Comparison of ENCODE assay signal across 22 cellular contexts in genomic region chr19:51187395-51188226, GRCh38. TPM values are rescaled to one million over a fixed set of nuclear protein-coding genes. Genes with fewer than 3 reads are reported as not detected.
DNase-seq lines count a peak whose midpoint lies in the region; ATAC-seq and TF ChIP-seq lines count a peak whose summit lies in the region.
"Had no signal": no experiment of that assay in that cellular context is flagged by ENCODE, and none has a peak within 500 bp of the region (broad histone marks: within the 10 kb centered on the region; RNA-seq: fewer than 3 reads in every experiment).

No MANE protein-coding gene starts in this region.

- H3K9me3 ChIP-seq in upper lobe of right lung, result no peaks in the 10 kb centered on the region
- H3K9me3 ChIP-seq: MG63 had no signal

- no peak for ATAC-seq in activated CD8-positive, alpha-beta memory T cell treated with anti-CD3 and anti-CD28 coated beads, Interleukin-2, amount 10 ng/mL, durations not matched to agents 7 days and 5 days
- ATAC-seq in upper lobe of right lung (no peak), HG02759 (IDR thresholded peaks at IDR 0.05; ENCODE audit: unreplicated experiment) (no peak)

- H3K9me3 Mint-ChIP-seq in activated CD8-positive, alpha-beta memory T cell treated with anti-CD3 and anti-CD28 coated beads, Interleukin-2, amount 10 ng/mL, durations not matched to agents 7 days and 5 days (ENCODE audit: low read depth), result no peaks in the 10 kb centered on the region
- H3K9me3 Mint-ChIP-seq in chondrocyte (ENCODE audit: low read depth), result no peaks in the 10 kb centered on the region

- H3K27me3 ChIP-seq in upper lobe of right lung, result peaks cover 15% of the 10 kb centered on the region

- CTCF ChIA-PET in activated CD8-positive, alpha-beta memory T cell treated with anti-CD3 and anti-CD28 coated beads, Interleukin-2, amount 10 ng/mL, durations not matched to agents 7 days and 5 days (lab: Charles Lee), result interaction anchor here (1.2 kb wide), 1 partner anchor 31 kb away, joined by 4 read pairs; no protein-coding TSS in a partner anchor

- H3K36me3 Mint-ChIP-seq in activated CD8-positive, alpha-beta memory T cell treated with anti-CD3 and anti-CD28 coated beads, Interleukin-2, amount 10 ng/mL, durations not matched to agents 7 days and 5 days, result no peaks in the 10 kb centered on the region
- H3K36me3 Mint-ChIP-seq in chondrocyte (ENCODE audit: low read depth), result no peaks in the 10 kb centered on the region

- no peaks in the 10 kb centered on the region for H3K4me1 ChIP-seq in upper lobe of right lung

- H3K4me3 ChIP-seq in upper lobe of right lung, result no peak overlapping the region
- H3K4me3 ChIP-seq: GM23248, MG63 had no signal

- H3K27ac ChIP-seq in upper lobe of right lung, result no peak overlapping the region
- H3K27ac ChIP-seq: GM23248 had no signal

- TF ChIP-seq CTCF in chondrocyte (IDR thresholded peaks at IDR 0.05) (no peak), upper lobe of right lung (IDR thresholded peaks at IDR 0.05) (no peak)

- peaks cover 28% of the 10 kb centered on the region for H3K27me3 Mint-ChIP-seq in activated CD8-positive, alpha-beta memory T cell treated with anti-CD3 and anti-CD28 coated beads, Interleukin-2, amount 10 ng/mL, durations not matched to agents 7 days and 5 days
- peaks cover 6% of the 10 kb centered on the region for H3K27me3 Mint-ChIP-seq in chondrocyte (ENCODE audit: low read depth)

- H3K36me3 ChIP-seq in upper lobe of right lung, result no peaks in the 10 kb centered on the region
- H3K36me3 ChIP-seq: MG63 had no signal

- peak; percentile 44 for DNase-seq in activated CD8-positive, alpha-beta memory T cell treated with anti-CD3 and anti-CD28 coated beads, Interleukin-2, amount 50 U/mL, for 48 hours
- DNase-seq in activated CD8-positive, alpha-beta memory T cell treated with anti-CD3 and anti-CD28 coated beads, Interleukin-2, amount 10 ng/mL, durations not matched to agents 7 days and 5 days, result no peak
- DNase-seq in chondrocyte (ENCODE audit: low spot score) (peak; percentile 69), posterior vena cava (ENCODE audit: low spot score) (peak; percentile 41), upper lobe of right lung (no peak), NCI-H2081 (lab: John Stamatoyannopoulos, UW) (no peak)
- DNase-seq: 8988T; GM23248; H9; KG1; MG63; NCI-H1105 treated with DMSO at 0.1 percent for 48 hours; NCI-H146; NCI-H1930; NCI-H446; NCI-H524 treated with DMSO at 0.1 percent for 48 hours; NCI-H82; NK-92 treated with Interleukin-12 subunit alpha and Interleukin-12 subunit beta, amount 100 ng/mL, for 24 hours; Right ventricle myocardium superior; RPMI8226 had no signal

- intact Hi-C loops in posterior vena cava (cut with DNase I), result no loop called here
- intact Hi-C loops in upper lobe of right lung (cut with DNase I), result no loop called here

- H3K4me1 Mint-ChIP-seq in activated CD8-positive, alpha-beta memory T cell treated with anti-CD3 and anti-CD28 coated beads, Interleukin-2, amount 10 ng/mL, durations not matched to agents 7 days and 5 days, result peaks cover 11% of the 10 kb centered on the region
- no peaks in the 10 kb centered on the region for H3K4me1 Mint-ChIP-seq in chondrocyte (ENCODE audit: low read depth)
- H3K4me1 Mint-ChIP-seq: H9 had no signal

- H3K4me3 Mint-ChIP-seq in activated CD8-positive, alpha-beta memory T cell treated with anti-CD3 and anti-CD28 coated beads, Interleukin-2, amount 10 ng/mL, durations not matched to agents 7 days and 5 days, result no peak overlapping the region
- H3K4me3 Mint-ChIP-seq in chondrocyte (ENCODE audit: unreplicated experiment), result no peak overlapping the region
- H3K4me3 Mint-ChIP-seq: H9 had no signal

- no peak overlapping the region for H3K27ac Mint-ChIP-seq in activated CD8-positive, alpha-beta memory T cell treated with anti-CD3 and anti-CD28 coated beads, Interleukin-2, amount 10 ng/mL, durations not matched to agents 7 days and 5 days
- H3K27ac Mint-ChIP-seq in chondrocyte (ENCODE audit: unreplicated experiment), result no peak overlapping the region
- H3K27ac Mint-ChIP-seq: H9 had no signal

RNA-seq across cellular contexts. Expression of gene CD33, which starts 37.3 kb away (rescaled TPM):
- 1 to 10 TPM in 1 of 2 experiments, under 1 TPM in 1; 0.96 to 6.2 TPM for total RNA-seq in activated CD8-positive, alpha-beta memory T cell treated with anti-CD3 and anti-CD28 coated beads, Interleukin-2, amount 10 ng/mL, durations not matched to agents 7 days and 5 days
- total RNA-seq in chondrocyte, result not detected in 3 replicates
- 10 to 100 TPM in 1 of 2 donors, 1 to 10 TPM in 1; 10.0 to 17.4 TPM for total RNA-seq in posterior vena cava
- total RNA-seq in upper lobe of right lung, result 20.7 TPM
- total RNA-seq: GM23248 had no signal

RNA-seq across cellular contexts. Expression of gene SIGLEC7, which starts 45.5 kb away (rescaled TPM):
- total RNA-seq in activated CD8-positive, alpha-beta memory T cell treated with anti-CD3 and anti-CD28 coated beads, Interleukin-2, amount 10 ng/mL, durations not matched to agents 7 days and 5 days, result not detected
- total RNA-seq in chondrocyte, result not detected in 3 replicates
- 1 to 10 TPM; 1.8 to 5.5 TPM for total RNA-seq in posterior vena cava
- 11.0 TPM for total RNA-seq in upper lobe of right lung
- total RNA-seq: GM23248, H9, SK-MEL-5 had no signal

Comparison
In these comparisons a context has a peak if more than half of its experiments do, and no peak if none do; other contexts are left out.
1. DNase-seq: peak in activated CD8-positive, alpha-beta memory T cell treated with anti-CD3 and anti-CD28 coated beads, Interleukin-2, amount 50 U/mL, for 48 hours (single experiment), chondrocyte (single experiment) and posterior vena cava (single experiment); none in activated CD8-positive, alpha-beta memory T cell treated with anti-CD3 and anti-CD28 coated beads, Interleukin-2, amount 10 ng/mL, durations not matched to agents 7 days and 5 days (single experiment), upper lobe of right lung (single experiment) and NCI-H2081 (0 of 2).